Comparison of ENCODE assay signal across 8 cellular contexts in genomic region chr6:50816115-50816675, GRCh38. TPM values are rescaled to one million over a fixed set of nuclear protein-coding genes. Genes with fewer than 3 reads are reported as not detected.
DNase-seq lines count a peak whose midpoint lies in the region; ATAC-seq and TF ChIP-seq lines count a peak whose summit lies in the region.

No MANE protein-coding gene starts in this region.

- peak; percentile 87 for TF ChIP-seq CTCF in GM10266 (IDR thresholded peaks at IDR 0.05; ENCODE audit: control insufficient read depth, insufficient read depth, low read depth, missing control alignments)
- TF ChIP-seq CTCF in LNCAP (IDR thresholded peaks at IDR 0.05), result peak; percentile 48

- H3K36me3 ChIP-seq in H7 (replicated peaks; ENCODE audit: control insufficient read depth, insufficient read depth, low read length), result no peaks in the 10 kb centered on the region

- in situ Hi-C loops in SK-MEL-5 (cut with HindIII; ENCODE audit: low pct_unique_long_range_greater_than_20kb, low sequenced_read_pairs), result no loop called here

- DNase-seq in GM10266 (ENCODE audit: extremely low spot score) (peak; percentile 80), H7 (peak; percentile 74), SK-MEL-5 (ENCODE audit: low read depth, low spot score) (peak; percentile 78), amniotic epithelial cell (ENCODE audit: low read depth) (peak; percentile 59), left ventricle myocardium superior (peak; percentile 48), pulmonary artery endothelial cell (ENCODE audit: low read depth, low spot score) (peak; percentile 30), cortex of kidney (lab: John Stamatoyannopoulos, UW) (no peak)

- H3K4me3 ChIP-seq in H7 (ENCODE audit: insufficient read depth, low read depth, low read length), result no peak overlapping the region

- peak; percentile 33 for ATAC-seq in left ventricle myocardium superior

- intact Hi-C loops in left ventricle myocardium superior (cut with micrococcal nuclease), result loop anchor here (10.0 kb wide), 1 partner anchor 1209 kb away; no protein-coding TSS in a partner anchor

- peaks cover 74% of the 10 kb centered on the region for H3K27me3 ChIP-seq in H7 (ENCODE audit: control insufficient read depth, insufficient read depth, low read length)

RNA-seq across cellular contexts. Expression of gene TFAP2B, which starts 2.5 kb away (rescaled TPM):
- total RNA-seq in H7 (2014; rRNA removed; shearing (Covaris generic)), result not detected in 2 replicates
- not detected in 2 replicates for total RNA-seq in SK-MEL-5 (2014; rRNA removed; shearing (Covaris generic))
- polyA plus RNA-seq in SK-MEL-5 (2015; cell fraction: cytosol; rRNA removed), result not detected in 2 replicates
- not detected in 2 replicates for polyA plus RNA-seq in SK-MEL-5 (2015; cell fraction: nucleus; rRNA removed)
- total RNA-seq in left ventricle myocardium superior, result not detected
- total RNA-seq in pulmonary artery endothelial cell, result not detected in 2 replicates
